In the genomic region with DNA sequence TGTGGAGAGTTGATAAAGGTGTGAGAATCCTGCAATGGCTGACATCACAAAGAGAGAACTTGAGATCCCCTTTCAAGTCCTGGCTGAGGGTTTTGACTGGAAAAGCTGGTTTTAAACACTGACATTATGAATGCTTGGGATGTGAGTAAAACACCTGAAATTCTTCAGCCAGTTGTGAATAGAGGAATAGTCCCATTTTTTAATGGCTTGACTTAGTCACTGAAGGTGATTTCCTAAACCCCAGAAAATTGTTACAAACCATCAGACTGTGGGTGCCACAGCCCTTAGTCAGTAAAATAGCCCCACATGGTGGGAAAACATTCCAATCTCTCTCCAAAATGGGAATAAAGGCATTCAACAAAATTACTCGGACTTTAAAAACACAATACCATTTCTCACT, we compare ENCODE assay signal across 2 cellular contexts.
TF ChIP-seq lines count a peak whose summit lies in the region.

No MANE protein-coding gene starts in this region.

TF ChIP-seq in H1, 55 proteins besides CTCF, POLR2A, EP300 and RAD21 (continued from another document):
- TF ChIP-seq POLR2AphosphoS5 (IDR thresholded peaks at IDR 0.05; ENCODE audit: low read depth, low read length) (no peak), ZNF274 (IDR thresholded peaks at IDR 0.05; ENCODE audit: borderline replicate concordance, extremely low read depth, low read length) (no peak), SP4 (IDR thresholded peaks at IDR 0.05; ENCODE audit: low read length) (no peak), GABPA (IDR thresholded peaks at IDR 0.05; ENCODE audit: borderline replicate concordance, insufficient read depth, low read length) (no peak), CHD7 (IDR thresholded peaks at IDR 0.05; ENCODE audit: insufficient replicate concordance, low read length) (no peak), SUZ12 (IDR thresholded peaks at IDR 0.05; ENCODE audit: low read length) (no peak), RXRA (IDR thresholded peaks at IDR 0.05; ENCODE audit: insufficient read depth, low read depth, low read length) (no peak), BRCA1 (IDR thresholded peaks at IDR 0.05; ENCODE audit: low read depth, low read length) (no peak), POU5F1 (IDR thresholded peaks at IDR 0.05; ENCODE audit: low read depth, low read length) (no peak), SIRT6 (IDR thresholded peaks at IDR 0.05; ENCODE audit: low read length) (no peak), USF2 (IDR thresholded peaks at IDR 0.05; ENCODE audit: low read length) (no peak), KDM4A (IDR thresholded peaks at IDR 0.05; ENCODE audit: low read depth, low read length, severe bottlenecking) (no peak), GTF2F1 (IDR thresholded peaks at IDR 0.05; ENCODE audit: borderline replicate concordance, low read depth, low read length) (no peak), MAX (IDR thresholded peaks at IDR 0.05) (no peak), SAP30 (IDR thresholded peaks at IDR 0.05; ENCODE audit: insufficient read depth, insufficient replicate concordance, low read length) (no peak), EZH2 (IDR thresholded peaks at IDR 0.05; ENCODE audit: low read depth, low read length, severe bottlenecking) (no peak)
TF ChIP-seq in H1: peak in this region for 0.

TF ChIP-seq in WTC11, 78 proteins besides CTCF, POLR2A, EP300 and RAD21:
- no peak for TF ChIP-seq PRRX2 (CRISPR knock-in tag; IDR thresholded peaks at IDR 0.05)
- TF ChIP-seq ESRRA (CRISPR knock-in tag; IDR thresholded peaks at IDR 0.05; ENCODE audit: borderline replicate concordance): no peak
- TF ChIP-seq, protein P1, sequence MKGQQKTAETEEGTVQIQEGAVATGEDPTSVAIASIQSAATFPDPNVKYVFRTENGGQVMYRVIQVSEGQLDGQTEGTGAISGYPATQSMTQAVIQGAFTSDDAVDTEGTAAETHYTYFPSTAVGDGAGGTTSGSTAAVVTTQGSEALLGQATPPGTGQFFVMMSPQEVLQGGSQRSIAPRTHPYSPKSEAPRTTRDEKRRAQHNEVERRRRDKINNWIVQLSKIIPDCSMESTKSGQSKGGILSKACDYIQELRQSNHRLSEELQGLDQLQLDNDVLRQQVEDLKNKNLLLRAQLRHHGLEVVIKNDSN (CRISPR knock-in tag; IDR thresholded peaks at IDR 0.05): no peak
- TF ChIP-seq NFYB (CRISPR knock-in tag; conservative IDR thresholded peaks at IDR 0.05; ENCODE audit: low read depth): no peak
- no peak for TF ChIP-seq SMAD3 (CRISPR knock-in tag; IDR thresholded peaks at IDR 0.05; ENCODE audit: borderline replicate concordance)
